7 cellular contexts compared by ENCODE assay signal in genomic region chr6:42745083-42745637, GRCh38. TPM values are rescaled to one million over a fixed set of nuclear protein-coding genes. Genes with fewer than 3 reads are reported as not detected.
DNase-seq lines count a peak whose midpoint lies in the region; ATAC-seq and TF ChIP-seq lines count a peak whose summit lies in the region.

No MANE protein-coding gene starts in this region.

- peak overlapping the region; percentile 15 for H2BK5ac ChIP-seq in trophoblast cell (ENCODE audit: low read depth, low read length, poor library complexity)

- no peak overlapping the region for H2BK12ac ChIP-seq in trophoblast cell (ENCODE audit: low read length)

- H3K9ac ChIP-seq in trophoblast cell (ENCODE audit: low read length), result peak overlapping the region; percentile 93

- peak overlapping the region; percentile 82 for H4K8ac ChIP-seq in trophoblast cell (ENCODE audit: low read depth, low read length)

- no peak overlapping the region for H2BK120ac ChIP-seq in trophoblast cell (ENCODE audit: insufficient read depth, low read length, poor library complexity)

- no peak overlapping the region for H3K18ac ChIP-seq in trophoblast cell (ENCODE audit: low read length)

- ATAC-seq in activated T-helper 17 cell treated with anti-CD3 and anti-CD28 coated beads, Interleukin-2, amount 50 U/mL, for 72 hours (replicated peaks), result no peak
- ATAC-seq in GM18909 (IDR thresholded peaks at IDR 0.05; ENCODE audit: poor library complexity, unreplicated experiment), result no peak

- H3K27ac Mint-ChIP-seq in activated T-helper 17 cell treated with anti-CD3 and anti-CD28 coated beads, Interleukin-2, amount 50 U/mL, for 72 hours, result no peak overlapping the region

- peaks cover 13% of the 10 kb centered on the region for H3K79me1 ChIP-seq in trophoblast cell (ENCODE audit: low read length)

- H3K4me3 ChIP-seq in GM08714 (ENCODE audit: low read length) (peak overlapping the region; percentile 69), LNCaP clone FGC (ENCODE audit: low read depth, low read length) (peak overlapping the region; percentile 88), trophoblast cell (ENCODE audit: low read depth, low read length) (peak overlapping the region; percentile 97)

- H3K4me2 ChIP-seq in trophoblast cell (ENCODE audit: low read length), result peak overlapping the region; percentile 91

- peak overlapping the region; percentile 23 for H2AFZ ChIP-seq in trophoblast cell (ENCODE audit: insufficient read depth, low read length, poor library complexity)

- peak overlapping the region; percentile 22 for H4K12ac ChIP-seq in trophoblast cell (ENCODE audit: low read depth, low read length)

- no peaks in the 10 kb centered on the region for H3K9me3 ChIP-seq in trophoblast cell (ENCODE audit: insufficient read depth, low read depth, low read length)

- peak overlapping the region; percentile 21 for H3K4ac ChIP-seq in trophoblast cell (ENCODE audit: low read depth, low read length)

- peak overlapping the region; percentile 60 for H4K91ac ChIP-seq in trophoblast cell (ENCODE audit: low read depth, low read length)

- no peak for DNase-seq in LNCaP clone FGC (ENCODE audit: low read depth)
- peak; percentile 18 for DNase-seq in globus pallidus (ENCODE audit: low spot score)
- peak; percentile 78 to 81 for DNase-seq in trophoblast cell
- no peak for DNase-seq in NCI-H446 treated with DMSO at 0.1 percent for 48 hours (lab: John Stamatoyannopoulos, UW)

- peak overlapping the region; percentile 14 for H2AK5ac ChIP-seq in trophoblast cell (ENCODE audit: low read length)

- no peak overlapping the region for H3K23ac ChIP-seq in trophoblast cell (ENCODE audit: low read length)

- no peak for TF ChIP-seq CTCF in LNCaP clone FGC (IDR thresholded peaks at IDR 0.05; ENCODE audit: control insufficient read depth, extremely low read depth, insufficient read depth)

- peaks cover 14% of the 10 kb centered on the region for H3K4me1 Mint-ChIP-seq in activated T-helper 17 cell treated with anti-CD3 and anti-CD28 coated beads, Interleukin-2, amount 50 U/mL, for 72 hours

- H3K4me3 Mint-ChIP-seq in activated T-helper 17 cell treated with anti-CD3 and anti-CD28 coated beads, Interleukin-2, amount 50 U/mL, for 72 hours, result peak overlapping the region; percentile 84

- H3K36me3 ChIP-seq in trophoblast cell (ENCODE audit: control insufficient read depth in 1 of 2, insufficient read depth in 2 of 2, low read length in 2 of 2), result no peaks in the 10 kb centered on the region

- WGBS in trophoblast cell (ENCODE audit: extremely low coverage, insufficient coverage, insufficient read length), result no CpG with 5 or more reads among the region's 29 CpGs

- H3K36me3 Mint-ChIP-seq in activated T-helper 17 cell treated with anti-CD3 and anti-CD28 coated beads, Interleukin-2, amount 50 U/mL, for 72 hours (ENCODE audit: low read depth), result peaks cover 14% of the 10 kb centered on the region

- peak overlapping the region; percentile 26 for H3K14ac ChIP-seq in trophoblast cell (ENCODE audit: low read length)

- peaks cover 10% of the 10 kb centered on the region for H3K79me2 ChIP-seq in trophoblast cell (ENCODE audit: control insufficient read depth, insufficient read depth, low read length, poor library complexity)

- no peaks in the 10 kb centered on the region for H3K27me3 ChIP-seq in trophoblast cell (ENCODE audit: insufficient read depth, low read length)

- no peaks in the 10 kb centered on the region for H3K27me3 Mint-ChIP-seq in activated T-helper 17 cell treated with anti-CD3 and anti-CD28 coated beads, Interleukin-2, amount 50 U/mL, for 72 hours

- H3K27ac ChIP-seq in trophoblast cell (ENCODE audit: low read depth, low read length), result peak overlapping the region; percentile 55

- H3K4me1 ChIP-seq in trophoblast cell (ENCODE audit: control insufficient read depth in 1 of 2, insufficient read depth in 2 of 2, low read length in 2 of 2), result peaks cover 3 to 10% of the 10 kb centered on the region in 2 experiments

- no peaks in the 10 kb centered on the region for H3K9me3 Mint-ChIP-seq in activated T-helper 17 cell treated with anti-CD3 and anti-CD28 coated beads, Interleukin-2, amount 50 U/mL, for 72 hours

RNA-seq across cellular contexts. Expression of gene TBCC, which starts 0.7 kb away (rescaled TPM):
- 10 to 100 TPM; 16.6 to 17.7 TPM for total RNA-seq in activated T-helper 17 cell treated with anti-CD3 and anti-CD28 coated beads, Interleukin-2, amount 50 U/mL, for 72 hours
- polyA plus RNA-seq in trophoblast cell (2013), result 19.7 and 20.7 TPM in 2 replicates

RNA-seq across cellular contexts. Expression of gene PRPH2, which starts 22.8 kb away (rescaled TPM):
- not detected for total RNA-seq in activated T-helper 17 cell treated with anti-CD3 and anti-CD28 coated beads, Interleukin-2, amount 50 U/mL, for 72 hours
- polyA plus RNA-seq in trophoblast cell (2013), result 0.01 and 0.04 TPM in 2 replicates

RNA-seq across cellular contexts. Expression of gene BICRAL, which starts 36.7 kb away (rescaled TPM):
- total RNA-seq in activated T-helper 17 cell treated with anti-CD3 and anti-CD28 coated beads, Interleukin-2, amount 50 U/mL, for 72 hours, result 10 to 100 TPM; 16.7 to 19.3 TPM
- polyA plus RNA-seq in trophoblast cell (2013), result 3.5 TPM in 2 replicates

Comparison
In these comparisons a context has a peak if more than half of its experiments do, and no peak if none do; other contexts are left out.
1. DNase-seq: peak in globus pallidus (single experiment) and trophoblast cell (2 of 2); none in LNCaP clone FGC (single experiment) and NCI-H446 treated with DMSO at 0.1 percent for 48 hours (single experiment).
2. Peak in every context shown above with its lines, with median percentiles within 50 percentile points of each other: H3K4me3 ChIP-seq.